In genomic region chr9:7058539-7058938, GRCh38 we compare ENCODE assay signal across 27 cellular contexts.
DNase-seq lines count a peak whose midpoint lies in the region; TF ChIP-seq lines count a peak whose summit lies in the region.
"Had no signal": no experiment of that assay in that cellular context is flagged by ENCODE, and none has a peak within 500 bp of the region (broad histone marks: within the 10 kb centered on the region; RNA-seq: fewer than 3 reads in every experiment).

No MANE protein-coding gene starts in this region.

- H3K4me1 ChIP-seq in adipocyte (ENCODE audit: control insufficient read depth, insufficient read depth, low read length): no peaks in the 10 kb centered on the region
- H3K4me1 ChIP-seq: parathyroid adenoma had no signal

- no peak for TF ChIP-seq CTCF in fibroblast of villous mesenchyme (IDR thresholded peaks at IDR 0.05; ENCODE audit: insufficient read depth, low read depth, low read length)

- H3K27me3 ChIP-seq in adipocyte (replicated peaks; ENCODE audit: control insufficient read depth, insufficient read depth, low read length): no peaks in the 10 kb centered on the region
- H3K27me3 ChIP-seq: esophagus muscularis mucosa, upper lobe of right lung had no signal

- H3K9ac ChIP-seq in adipocyte (ENCODE audit: low read length): no peak overlapping the region
- H3K9ac ChIP-seq: parathyroid adenoma had no signal

- H3K4me3 ChIP-seq in adipocyte (ENCODE audit: low read length) (no peak overlapping the region), fibroblast of villous mesenchyme (ENCODE audit: low read depth, low read length) (no peak overlapping the region)
- H3K4me3 ChIP-seq: esophagus muscularis mucosa, HAP-1, SK-N-MC, smooth muscle cell, upper lobe of right lung had no signal

- peaks cover 23% of the 10 kb centered on the region for H3K36me3 ChIP-seq in adipocyte (ENCODE audit: control insufficient read depth, insufficient read depth, low read length, severe bottlenecking)
- H3K36me3 ChIP-seq: HAP-1, upper lobe of right lung had no signal

- no peaks in the 10 kb centered on the region for H3K9me3 ChIP-seq in adipocyte (ENCODE audit: control insufficient read depth, low read length)
- H3K9me3 ChIP-seq: esophagus muscularis mucosa, HAP-1, upper lobe of right lung had no signal

- peak; percentile 92 for DNase-seq in DMS79 treated with DMSO at 0.1 percent for 48 hours (lab: John Stamatoyannopoulos, UW)
- DNase-seq in NCI-H1105 (lab: John Stamatoyannopoulos, UW): peak; percentile 12
- peak; percentile 43 for DNase-seq in adipocyte (ENCODE audit: low read depth)
- DNase-seq in fibroblast of villous mesenchyme (ENCODE audit: low read depth): peak; percentile 45
- DNase-seq in OCI-M1 (lab: John Stamatoyannopoulos, UW): no peak
- no peak for DNase-seq in SW480 (ENCODE audit: low spot score)
- no peak for DNase-seq in C1 segment of cervical spinal cord (lab: John Stamatoyannopoulos, UW)
- DNase-seq: activated CD4-positive, alpha-beta T cell treated with anti-CD3 and anti-CD28 coated beads, Interleukin-2, amount 50 U/mL, for 48 hours; activated CD4-positive, CD25-positive, alpha-beta regulatory T cell treated with anti-CD3 and anti-CD28 coated beads, Interleukin-2, amount 50 U/mL, for 72 hours; activated gamma-delta T cell treated with Interleukin-2 at 50 U/mL for 16 hours; activated naive CD8-positive, alpha-beta T cell treated with anti-CD3 and anti-CD28 coated beads, Interleukin-2, amount 10 ng/mL, durations not matched to agents 7 days and 5 days; activated T-cell treated with anti-CD3 and anti-CD28 coated beads, Interleukin-2, amount 50 U/mL, for 48 hours; COR-L47; dermis blood vessel endothelial cell; GDM1; hypothalamus; left colon; NCI-H1694 treated with DMSO at 0.1 percent for 48 hours; stimulated activated CD4-positive, alpha-beta T cell treated with anti-CD3 and anti-CD28 coated beads, Interleukin-1b, Interleukin-23, amount 100 ng/mL, for 48 hours; stimulated activated naive CD4-positive, alpha-beta T cell treated with Interleukin-2 at 50 U/mL for 16 hours; T-helper 17 cell; upper lobe of right lung had no signal

Comparison
In these comparisons a context has a peak if more than half of its experiments do, and no peak if none do; other contexts are left out.
1. DNase-seq: peak in DMS79 treated with DMSO at 0.1 percent for 48 hours (single experiment), NCI-H1105 (single experiment), adipocyte (single experiment) and fibroblast of villous mesenchyme (single experiment); none in OCI-M1 (single experiment), SW480 (single experiment) and C1 segment of cervical spinal cord (0 of 14).